ENCODE assay signal across 9 cellular contexts in the genomic region with DNA sequence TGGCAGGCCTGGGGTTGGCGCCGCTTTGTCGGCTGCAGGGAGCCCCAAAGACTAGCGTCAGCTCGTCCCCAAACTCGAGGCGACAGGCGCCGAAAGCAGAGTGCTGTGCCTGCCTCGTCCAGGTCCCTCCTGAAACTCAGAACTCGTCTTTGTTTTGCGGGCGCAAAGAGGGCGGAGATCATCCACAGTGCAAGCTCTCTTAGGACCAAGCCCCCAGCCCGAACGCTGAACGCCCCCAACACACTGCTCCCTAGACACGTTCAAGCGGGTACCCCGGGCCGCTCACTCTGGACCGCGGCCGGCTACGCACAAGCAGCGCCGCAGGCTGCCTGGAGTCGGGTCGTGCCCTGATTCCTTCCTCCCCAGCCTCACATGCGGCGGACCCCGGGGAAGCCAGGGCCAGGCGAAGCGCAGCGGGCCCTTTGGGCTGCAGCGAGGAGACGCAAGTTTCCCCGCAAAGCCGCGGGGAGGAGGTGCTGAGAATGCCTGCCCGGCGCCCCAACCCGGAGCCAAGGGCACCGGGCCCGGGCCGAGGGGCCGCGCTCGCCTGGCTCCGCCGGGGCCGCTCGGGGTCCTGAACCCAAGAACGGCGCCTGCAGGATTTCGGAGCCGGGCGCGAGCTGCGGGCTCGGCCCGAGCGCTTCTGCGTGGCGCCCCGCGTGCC. TPM values are rescaled to one million over a fixed set of nuclear protein-coding genes. Genes with fewer than 3 reads are reported as not detected.
DNase-seq lines count a peak whose midpoint lies in the region; ATAC-seq and TF ChIP-seq lines count a peak whose summit lies in the region.
"Had no signal": no experiment of that assay in that cellular context is flagged by ENCODE, and none has a peak within 500 bp of the region (broad histone marks: within the 10 kb centered on the region; RNA-seq: fewer than 3 reads in every experiment).

No MANE protein-coding gene starts in this region.

- H3K27me3 Mint-ChIP-seq in activated naive CD4-positive, alpha-beta T cell treated with anti-CD3 and anti-CD28 coated beads, Interleukin-2, amount 10 ng/mL, durations not matched to agents 7 days and 5 days, result peaks cover 72% of the 10 kb centered on the region
- peaks cover 53% of the 10 kb centered on the region for H3K27me3 Mint-ChIP-seq in activated T-cell treated with anti-CD3 and anti-CD28 coated beads, Interleukin-2, amount 50 U/mL, for 72 hours (ENCODE audit: low read depth)

- no peaks in the 10 kb centered on the region for H3K9me3 Mint-ChIP-seq in activated naive CD4-positive, alpha-beta T cell treated with anti-CD3 and anti-CD28 coated beads, Interleukin-2, amount 10 ng/mL, durations not matched to agents 7 days and 5 days
- no peaks in the 10 kb centered on the region for H3K9me3 Mint-ChIP-seq in activated T-cell treated with anti-CD3 and anti-CD28 coated beads, Interleukin-2, amount 50 U/mL, for 72 hours

- H3K4me1 ChIP-seq in left lung, result peaks cover 10 to 24% of the 10 kb centered on the region in 2 donors
- peaks cover 12% of the 10 kb centered on the region for H3K4me1 ChIP-seq in thymus (ENCODE audit: control insufficient read depth, insufficient read depth, low read length)

- TF ChIP-seq CTCF in left lung (IDR thresholded peaks at IDR 0.05), result no peak

- 3% methylated on average over 67 of the region's 67 CpGs for WGBS in thymus

- peaks cover 45 to 77% of the 10 kb centered on the region in 2 donors for H3K27me3 ChIP-seq in left lung
- H3K27me3 ChIP-seq in thymus (ENCODE audit: control insufficient read depth, insufficient read depth), result peaks cover 64% of the 10 kb centered on the region

- H3K36me3 ChIP-seq in left lung (no peaks in the 10 kb centered on the region), thymus (ENCODE audit: control insufficient read depth, insufficient read depth) (no peaks in the 10 kb centered on the region)

- no peaks in the 10 kb centered on the region for H3K36me3 Mint-ChIP-seq in activated naive CD4-positive, alpha-beta T cell treated with anti-CD3 and anti-CD28 coated beads, Interleukin-2, amount 10 ng/mL, durations not matched to agents 7 days and 5 days
- peaks cover 0 to 3% of the 10 kb centered on the region in 2 donors for H3K36me3 Mint-ChIP-seq in activated T-cell treated with anti-CD3 and anti-CD28 coated beads, Interleukin-2, amount 50 U/mL, for 72 hours (ENCODE audit: insufficient read depth in 2 of 2)

- peak overlapping the region; percentile 13 to 37 for H3K4me3 ChIP-seq in left lung
- peak overlapping the region; percentile 42 for H3K4me3 ChIP-seq in thymus (ENCODE audit: low read length)

- ATAC-seq in activated T-cell treated with anti-CD3 and anti-CD28 coated beads, Interleukin-2, amount 50 U/mL, for 72 hours (replicated peaks in 1 of 2), result peak; percentile 29 to 36
- peak; percentile 30 for ATAC-seq in left lung
- ATAC-seq in GM18867 (IDR thresholded peaks at IDR 0.05; ENCODE audit: unreplicated experiment), result no peak

- CTCF ChIA-PET in activated naive CD4-positive, alpha-beta T cell treated with anti-CD3 and anti-CD28 coated beads, Interleukin-2, amount 10 ng/mL, durations not matched to agents 7 days and 5 days (lab: Charles Lee), result interaction anchor here (1.1 to 1.4 kb wide), 3 partner anchors 55 to 188 kb away, joined by 3 to 5 read pairs (median 4); no protein-coding TSS in a partner anchor

- H3K4me1 Mint-ChIP-seq in activated naive CD4-positive, alpha-beta T cell treated with anti-CD3 and anti-CD28 coated beads, Interleukin-2, amount 10 ng/mL, durations not matched to agents 7 days and 5 days, result peaks cover 14% of the 10 kb centered on the region
- peaks cover 11% of the 10 kb centered on the region for H3K4me1 Mint-ChIP-seq in activated T-cell treated with anti-CD3 and anti-CD28 coated beads, Interleukin-2, amount 50 U/mL, for 72 hours (ENCODE audit: low read depth)

- intact Hi-C loops in left lung (cut with DNase I), result no loop called here

- H3K9me3 ChIP-seq in left lung (no peaks in the 10 kb centered on the region), thymus (ENCODE audit: control insufficient read depth) (no peaks in the 10 kb centered on the region)

- peak overlapping the region; percentile 33 for H3K27ac Mint-ChIP-seq in activated naive CD4-positive, alpha-beta T cell treated with anti-CD3 and anti-CD28 coated beads, Interleukin-2, amount 10 ng/mL, durations not matched to agents 7 days and 5 days
- H3K27ac Mint-ChIP-seq in activated T-cell treated with anti-CD3 and anti-CD28 coated beads, Interleukin-2, amount 50 U/mL, for 72 hours, result no peak overlapping the region

- no peak for DNase-seq in activated naive CD4-positive, alpha-beta T cell treated with anti-CD3 and anti-CD28 coated beads, Interleukin-2, amount 10 ng/mL, durations not matched to agents 7 days and 5 days
- DNase-seq in activated naive CD4-positive, alpha-beta T cell treated with Interleukin-2 at 50 U/mL for 16 hours, result no peak
- DNase-seq in activated T-cell treated with anti-CD3 and anti-CD28 coated beads, Interleukin-2, amount 50 U/mL, for 72 hours, result no peak
- DNase-seq in left lung (no peak), GDM1 (lab: John Stamatoyannopoulos, UW) (no peak), DMS79 (lab: John Stamatoyannopoulos, UW) (no peak)

- H3K27ac ChIP-seq in left lung (no peak overlapping the region), thymus (ENCODE audit: low read depth) (no peak overlapping the region)

- H3K4me3 Mint-ChIP-seq in activated naive CD4-positive, alpha-beta T cell treated with anti-CD3 and anti-CD28 coated beads, Interleukin-2, amount 10 ng/mL, durations not matched to agents 7 days and 5 days, result peak overlapping the region; percentile 47
- peak overlapping the region; percentile 75 to 78 for H3K4me3 Mint-ChIP-seq in activated T-cell treated with anti-CD3 and anti-CD28 coated beads, Interleukin-2, amount 50 U/mL, for 72 hours

RNA-seq across cellular contexts. Expression of a gene that starts 0.9 kb away (rescaled TPM):
- total RNA-seq in activated T-cell treated with anti-CD3 and anti-CD28 coated beads, Interleukin-2, amount 50 U/mL, for 72 hours, result not detected
- 1 to 10 TPM; 1.1 to 2.9 TPM for total RNA-seq in left lung
- polyA plus RNA-seq in thymus, result 1.2 TPM
- total RNA-seq: kidney epithelial cell had no signal
